ENCODE assay signal across 1 cellular context in genomic region chr3:134211797-134212196, GRCh38.
TF ChIP-seq lines count a peak whose summit lies in the region.

No MANE protein-coding gene starts in this region.

TF ChIP-seq in GM23338, 12 proteins besides CTCF, POLR2A, EP300 and RAD21 (continued from another document):
- TF ChIP-seq, protein P1, sequence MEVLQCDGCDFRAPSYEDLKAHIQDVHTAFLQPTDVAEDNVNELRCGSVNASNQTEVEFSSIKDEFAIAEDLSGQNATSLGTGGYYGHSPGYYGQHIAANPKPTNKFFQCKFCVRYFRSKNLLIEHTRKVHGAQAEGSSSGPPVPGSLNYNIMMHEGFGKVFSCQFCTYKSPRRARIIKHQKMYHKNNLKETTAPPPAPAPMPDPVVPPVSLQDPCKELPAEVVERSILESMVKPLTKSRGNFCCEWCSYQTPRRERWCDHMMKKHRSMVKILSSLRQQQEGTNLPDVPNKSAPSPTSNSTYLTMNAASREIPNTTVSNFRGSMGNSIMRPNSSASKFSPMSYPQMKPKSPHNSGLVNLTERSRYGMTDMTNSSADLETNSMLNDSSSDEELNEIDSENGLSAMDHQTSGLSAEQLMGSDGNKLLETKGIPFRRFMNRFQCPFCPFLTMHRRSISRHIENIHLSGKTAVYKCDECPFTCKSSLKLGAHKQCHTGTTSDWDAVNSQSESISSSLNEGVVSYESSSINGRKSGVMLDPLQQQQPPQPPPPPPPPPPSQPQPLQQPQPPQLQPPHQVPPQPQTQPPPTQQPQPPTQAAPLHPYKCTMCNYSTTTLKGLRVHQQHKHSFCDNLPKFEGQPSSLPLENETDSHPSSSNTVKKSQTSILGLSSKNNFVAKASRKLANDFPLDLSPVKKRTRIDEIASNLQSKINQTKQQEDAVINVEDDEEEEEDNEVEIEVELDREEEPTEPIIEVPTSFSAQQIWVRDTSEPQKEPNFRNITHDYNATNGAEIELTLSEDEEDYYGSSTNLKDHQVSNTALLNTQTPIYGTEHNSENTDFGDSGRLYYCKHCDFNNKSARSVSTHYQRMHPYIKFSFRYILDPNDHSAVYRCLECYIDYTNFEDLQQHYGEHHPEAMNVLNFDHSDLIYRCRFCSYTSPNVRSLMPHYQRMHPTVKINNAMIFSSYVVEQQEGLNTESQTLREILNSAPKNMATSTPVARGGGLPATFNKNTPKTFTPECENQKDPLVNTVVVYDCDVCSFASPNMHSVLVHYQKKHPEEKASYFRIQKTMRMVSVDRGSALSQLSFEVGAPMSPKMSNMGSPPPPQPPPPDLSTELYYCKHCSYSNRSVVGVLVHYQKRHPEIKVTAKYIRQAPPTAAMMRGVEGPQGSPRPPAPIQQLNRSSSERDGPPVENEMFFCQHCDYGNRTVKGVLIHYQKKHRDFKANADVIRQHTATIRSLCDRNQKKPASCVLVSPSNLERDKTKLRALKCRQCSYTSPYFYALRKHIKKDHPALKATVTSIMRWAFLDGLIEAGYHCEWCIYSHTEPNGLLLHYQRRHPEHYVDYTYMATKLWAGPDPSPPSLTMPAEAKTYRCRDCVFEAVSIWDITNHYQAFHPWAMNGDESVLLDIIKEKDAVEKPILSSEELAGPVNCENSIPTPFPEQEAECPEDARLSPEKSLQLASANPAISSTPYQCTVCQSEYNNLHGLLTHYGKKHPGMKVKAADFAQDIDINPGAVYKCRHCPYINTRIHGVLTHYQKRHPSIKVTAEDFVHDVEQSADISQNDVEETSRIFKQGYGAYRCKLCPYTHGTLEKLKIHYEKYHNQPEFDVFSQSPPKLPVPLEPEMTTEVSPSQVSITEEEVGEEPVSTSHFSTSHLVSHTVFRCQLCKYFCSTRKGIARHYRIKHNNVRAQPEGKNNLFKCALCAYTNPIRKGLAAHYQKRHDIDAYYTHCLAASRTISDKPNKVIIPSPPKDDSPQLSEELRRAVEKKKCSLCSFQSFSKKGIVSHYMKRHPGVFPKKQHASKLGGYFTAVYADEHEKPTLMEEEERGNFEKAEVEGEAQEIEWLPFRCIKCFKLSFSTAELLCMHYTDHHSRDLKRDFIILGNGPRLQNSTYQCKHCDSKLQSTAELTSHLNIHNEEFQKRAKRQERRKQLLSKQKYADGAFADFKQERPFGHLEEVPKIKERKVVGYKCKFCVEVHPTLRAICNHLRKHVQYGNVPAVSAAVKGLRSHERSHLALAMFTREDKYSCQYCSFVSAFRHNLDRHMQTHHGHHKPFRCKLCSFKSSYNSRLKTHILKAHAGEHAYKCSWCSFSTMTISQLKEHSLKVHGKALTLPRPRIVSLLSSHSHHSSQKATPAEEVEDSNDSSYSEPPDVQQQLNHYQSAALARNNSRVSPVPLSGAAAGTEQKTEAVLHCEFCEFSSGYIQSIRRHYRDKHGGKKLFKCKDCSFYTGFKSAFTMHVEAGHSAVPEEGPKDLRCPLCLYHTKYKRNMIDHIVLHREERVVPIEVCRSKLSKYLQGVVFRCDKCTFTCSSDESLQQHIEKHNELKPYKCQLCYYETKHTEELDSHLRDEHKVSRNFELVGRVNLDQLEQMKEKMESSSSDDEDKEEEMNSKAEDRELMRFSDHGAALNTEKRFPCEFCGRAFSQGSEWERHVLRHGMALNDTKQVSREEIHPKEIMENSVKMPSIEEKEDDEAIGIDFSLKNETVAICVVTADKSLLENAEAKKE (CRISPR knock-in tag; IDR thresholded peaks at IDR 0.05): no peak
- TF ChIP-seq CREB1 (CRISPR knock-in tag; IDR thresholded peaks at IDR 0.05; ENCODE audit: low read depth): no peak
- TF ChIP-seq REST (IDR thresholded peaks at IDR 0.05; ENCODE audit: unreplicated experiment): no peak
